ENCODE assay signal across 1 cellular context in genomic region chr4:157127571-157127970, GRCh38.
TF ChIP-seq lines count a peak whose summit lies in the region.

No MANE protein-coding gene starts in this region.

TF ChIP-seq in GM23338, 12 proteins besides CTCF, POLR2A, EP300 and RAD21:
- TF ChIP-seq ZNF462 (CRISPR knock-in tag; IDR thresholded peaks at IDR 0.05) (peak; percentile 71; the same call in 1 of the 2 replicates), REST (IDR thresholded peaks at IDR 0.05; ENCODE audit: unreplicated experiment) (no peak), POLR2AphosphoS5 (IDR thresholded peaks at IDR 0.05; ENCODE audit: low read depth) (no peak), ZNF331 (CRISPR knock-in tag; IDR thresholded peaks at IDR 0.05; ENCODE audit: low read depth) (no peak)
- TF ChIP-seq, protein P1, sequence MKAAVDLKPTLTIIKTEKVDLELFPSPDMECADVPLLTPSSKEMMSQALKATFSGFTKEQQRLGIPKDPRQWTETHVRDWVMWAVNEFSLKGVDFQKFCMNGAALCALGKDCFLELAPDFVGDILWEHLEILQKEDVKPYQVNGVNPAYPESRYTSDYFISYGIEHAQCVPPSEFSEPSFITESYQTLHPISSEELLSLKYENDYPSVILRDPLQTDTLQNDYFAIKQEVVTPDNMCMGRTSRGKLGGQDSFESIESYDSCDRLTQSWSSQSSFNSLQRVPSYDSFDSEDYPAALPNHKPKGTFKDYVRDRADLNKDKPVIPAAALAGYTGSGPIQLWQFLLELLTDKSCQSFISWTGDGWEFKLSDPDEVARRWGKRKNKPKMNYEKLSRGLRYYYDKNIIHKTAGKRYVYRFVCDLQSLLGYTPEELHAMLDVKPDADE (IDR thresholded peaks at IDR 0.05), result no peak
